In the genomic region with DNA sequence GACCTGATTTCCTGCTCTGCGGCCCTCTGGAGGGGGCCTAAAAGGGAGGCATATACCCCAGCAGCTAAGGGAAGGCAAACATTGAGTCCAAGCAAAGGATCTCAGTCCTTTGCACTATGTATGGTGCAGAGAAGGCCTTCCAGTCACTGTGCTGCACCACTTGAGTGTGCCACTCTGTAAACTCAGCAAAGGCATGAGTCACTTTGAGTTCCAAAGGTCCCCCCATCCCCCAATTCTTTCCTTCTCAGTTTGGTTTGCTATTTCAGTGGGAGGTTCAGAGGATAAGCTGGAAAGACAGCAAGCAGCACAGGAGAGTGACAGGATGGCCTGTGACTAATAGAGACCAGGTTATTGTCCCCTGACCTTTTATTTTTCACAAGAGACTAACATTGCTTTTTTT, we compare ENCODE assay signal across 13 cellular contexts.
DNase-seq lines count a peak whose midpoint lies in the region; ATAC-seq, FAIRE-seq and TF ChIP-seq lines count a peak whose summit lies in the region.
"Had no signal": no experiment of that assay in that cellular context is flagged by ENCODE, and none has a peak within 500 bp of the region (broad histone marks: within the 10 kb centered on the region; RNA-seq: fewer than 3 reads in every experiment).

No MANE protein-coding gene starts in this region.

- FAIRE-seq in H54 (lab: Jason Lieb, UNC): peak; percentile 6

- DNase-seq in H54 (ENCODE audit: insufficient read length, low spot score): peak; percentile 9
- peak; percentile 33 for DNase-seq in RKO (ENCODE audit: low spot score)
- DNase-seq in fibroblast of peridontal ligament (ENCODE audit: extremely low read depth): peak; percentile 20
- DNase-seq in retinal pigment epithelial cell (ENCODE audit: low read depth): peak; percentile 29
- DNase-seq in NCI-H1694 treated with DMSO at 0.1 percent for 48 hours (lab: John Stamatoyannopoulos, UW): no peak
- no peak for DNase-seq in NCI-H2196 treated with DMSO at 0.1 percent for 48 hours (lab: John Stamatoyannopoulos, UW; ENCODE audit: unreplicated experiment)
- no peak for DNase-seq in GM19238 (ENCODE audit: insufficient read length, low spot score)
- DNase-seq: DMS79 treated with DMSO at 0.1 percent for 48 hours, foreskin melanocyte, NCI-H1105, NCI-H748 treated with DMSO at 0.1 percent for 48 hours, T-helper 1 cell had no signal

- no peak for TF ChIP-seq POLR2A in H54 (IDR thresholded peaks at IDR 0.05; ENCODE audit: low read depth, low read length)

- TF ChIP-seq CTCF in retinal pigment epithelial cell (conservative IDR thresholded peaks at IDR 0.05; ENCODE audit: low read depth, low read length): no peak

- ATAC-seq in GM18909 (IDR thresholded peaks at IDR 0.05; ENCODE audit: poor library complexity, unreplicated experiment): no peak

- no peak overlapping the region for H3K4me3 ChIP-seq in retinal pigment epithelial cell (ENCODE audit: low read length)

Comparison
In these comparisons a context has a peak if more than half of its experiments do, and no peak if none do; other contexts are left out.
1. DNase-seq: peak in H54 (single experiment), RKO (single experiment), fibroblast of peridontal ligament (single experiment) and retinal pigment epithelial cell (single experiment); none in NCI-H1694 treated with DMSO at 0.1 percent for 48 hours (single experiment), NCI-H2196 treated with DMSO at 0.1 percent for 48 hours (single experiment) and GM19238 (single experiment).